ENCODE assay signal across 4 cellular contexts in the genomic region with DNA sequence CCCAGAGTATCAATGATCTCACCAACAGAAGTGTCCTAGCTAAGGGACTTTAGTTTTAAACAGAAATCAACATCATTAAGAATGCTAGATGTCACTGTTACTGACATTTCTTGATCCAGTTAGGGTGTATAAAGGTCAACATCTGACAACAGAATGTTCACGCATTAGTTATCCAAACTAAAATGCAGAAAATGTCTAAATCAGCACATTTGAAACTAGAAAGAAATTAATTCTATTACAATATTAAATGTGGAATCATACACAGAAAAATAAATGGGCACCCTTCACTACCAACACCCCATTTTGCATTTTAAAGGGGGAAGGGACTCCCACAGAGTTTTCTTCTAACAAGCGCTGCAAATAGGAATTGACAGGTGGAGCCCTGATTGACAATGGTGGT.
A peak's percentile ranks its signal among the peaks of the same experiment; 100 is the strongest.
TF ChIP-seq lines count a peak whose summit lies in the region.

No MANE protein-coding gene starts in this region.

TF ChIP-seq in HepG2, 621 proteins besides CTCF, POLR2A, EP300 and RAD21 (continues in another document):
- TF ChIP-seq MAFF (IDR thresholded peaks at IDR 0.05; ENCODE audit: low read depth, low read length) (peak; percentile 17; the same call in 1 of the 2 replicates), MNT (IDR thresholded peaks at IDR 0.05) (no peak), MAFK (conservative IDR thresholded peaks at IDR 0.05 in 1 of 2, IDR thresholded peaks at IDR 0.05 in 1 of 2; ENCODE audit: low read length in 2 of 2) (peak in 1 of 2 experiments; percentile 54; a peak in 2 of 4 replicates), ZSCAN5A (CRISPR knock-in tag; IDR thresholded peaks at IDR 0.05; ENCODE audit: borderline replicate concordance) (no peak), KAT8 (CRISPR knock-in tag; IDR thresholded peaks at IDR 0.05) (no peak), ZNF792 (CRISPR knock-in tag; IDR thresholded peaks at IDR 0.05) (no peak)

TF ChIP-seq in A549, 52 proteins besides CTCF, POLR2A, EP300 and RAD21:
- TF ChIP-seq HOXA7 (CRISPR knock-in tag; IDR thresholded peaks at IDR 0.05) (no peak), MAFK (IDR thresholded peaks at IDR 0.05; ENCODE audit: partially characterized antibody) (peak; percentile 59), PHF8 (IDR thresholded peaks at IDR 0.05; ENCODE audit: borderline replicate concordance, low read depth) (no peak)
TF ChIP-seq in A549: peak in this region for 1.

TF ChIP-seq in GM23338, 12 proteins besides CTCF, POLR2A, EP300 and RAD21 (continues in another document):
- no peak for TF ChIP-seq EZH2 (IDR thresholded peaks at IDR 0.05; ENCODE audit: low read depth, unreplicated experiment)
- no peak for TF ChIP-seq ZNF331 (CRISPR knock-in tag; IDR thresholded peaks at IDR 0.05; ENCODE audit: low read depth)
- TF ChIP-seq NANOG (IDR thresholded peaks at IDR 0.05; ENCODE audit: borderline replicate concordance), result no peak
- TF ChIP-seq ETS1 (IDR thresholded peaks at IDR 0.05), result no peak
- TF ChIP-seq CREB1 (CRISPR knock-in tag; IDR thresholded peaks at IDR 0.05; ENCODE audit: low read depth), result no peak
- no peak for TF ChIP-seq STAT1 (IDR thresholded peaks at IDR 0.05; ENCODE audit: unreplicated experiment)
- no peak for TF ChIP-seq JUNB (IDR thresholded peaks at IDR 0.05; ENCODE audit: unreplicated experiment)
- TF ChIP-seq, protein P1, sequence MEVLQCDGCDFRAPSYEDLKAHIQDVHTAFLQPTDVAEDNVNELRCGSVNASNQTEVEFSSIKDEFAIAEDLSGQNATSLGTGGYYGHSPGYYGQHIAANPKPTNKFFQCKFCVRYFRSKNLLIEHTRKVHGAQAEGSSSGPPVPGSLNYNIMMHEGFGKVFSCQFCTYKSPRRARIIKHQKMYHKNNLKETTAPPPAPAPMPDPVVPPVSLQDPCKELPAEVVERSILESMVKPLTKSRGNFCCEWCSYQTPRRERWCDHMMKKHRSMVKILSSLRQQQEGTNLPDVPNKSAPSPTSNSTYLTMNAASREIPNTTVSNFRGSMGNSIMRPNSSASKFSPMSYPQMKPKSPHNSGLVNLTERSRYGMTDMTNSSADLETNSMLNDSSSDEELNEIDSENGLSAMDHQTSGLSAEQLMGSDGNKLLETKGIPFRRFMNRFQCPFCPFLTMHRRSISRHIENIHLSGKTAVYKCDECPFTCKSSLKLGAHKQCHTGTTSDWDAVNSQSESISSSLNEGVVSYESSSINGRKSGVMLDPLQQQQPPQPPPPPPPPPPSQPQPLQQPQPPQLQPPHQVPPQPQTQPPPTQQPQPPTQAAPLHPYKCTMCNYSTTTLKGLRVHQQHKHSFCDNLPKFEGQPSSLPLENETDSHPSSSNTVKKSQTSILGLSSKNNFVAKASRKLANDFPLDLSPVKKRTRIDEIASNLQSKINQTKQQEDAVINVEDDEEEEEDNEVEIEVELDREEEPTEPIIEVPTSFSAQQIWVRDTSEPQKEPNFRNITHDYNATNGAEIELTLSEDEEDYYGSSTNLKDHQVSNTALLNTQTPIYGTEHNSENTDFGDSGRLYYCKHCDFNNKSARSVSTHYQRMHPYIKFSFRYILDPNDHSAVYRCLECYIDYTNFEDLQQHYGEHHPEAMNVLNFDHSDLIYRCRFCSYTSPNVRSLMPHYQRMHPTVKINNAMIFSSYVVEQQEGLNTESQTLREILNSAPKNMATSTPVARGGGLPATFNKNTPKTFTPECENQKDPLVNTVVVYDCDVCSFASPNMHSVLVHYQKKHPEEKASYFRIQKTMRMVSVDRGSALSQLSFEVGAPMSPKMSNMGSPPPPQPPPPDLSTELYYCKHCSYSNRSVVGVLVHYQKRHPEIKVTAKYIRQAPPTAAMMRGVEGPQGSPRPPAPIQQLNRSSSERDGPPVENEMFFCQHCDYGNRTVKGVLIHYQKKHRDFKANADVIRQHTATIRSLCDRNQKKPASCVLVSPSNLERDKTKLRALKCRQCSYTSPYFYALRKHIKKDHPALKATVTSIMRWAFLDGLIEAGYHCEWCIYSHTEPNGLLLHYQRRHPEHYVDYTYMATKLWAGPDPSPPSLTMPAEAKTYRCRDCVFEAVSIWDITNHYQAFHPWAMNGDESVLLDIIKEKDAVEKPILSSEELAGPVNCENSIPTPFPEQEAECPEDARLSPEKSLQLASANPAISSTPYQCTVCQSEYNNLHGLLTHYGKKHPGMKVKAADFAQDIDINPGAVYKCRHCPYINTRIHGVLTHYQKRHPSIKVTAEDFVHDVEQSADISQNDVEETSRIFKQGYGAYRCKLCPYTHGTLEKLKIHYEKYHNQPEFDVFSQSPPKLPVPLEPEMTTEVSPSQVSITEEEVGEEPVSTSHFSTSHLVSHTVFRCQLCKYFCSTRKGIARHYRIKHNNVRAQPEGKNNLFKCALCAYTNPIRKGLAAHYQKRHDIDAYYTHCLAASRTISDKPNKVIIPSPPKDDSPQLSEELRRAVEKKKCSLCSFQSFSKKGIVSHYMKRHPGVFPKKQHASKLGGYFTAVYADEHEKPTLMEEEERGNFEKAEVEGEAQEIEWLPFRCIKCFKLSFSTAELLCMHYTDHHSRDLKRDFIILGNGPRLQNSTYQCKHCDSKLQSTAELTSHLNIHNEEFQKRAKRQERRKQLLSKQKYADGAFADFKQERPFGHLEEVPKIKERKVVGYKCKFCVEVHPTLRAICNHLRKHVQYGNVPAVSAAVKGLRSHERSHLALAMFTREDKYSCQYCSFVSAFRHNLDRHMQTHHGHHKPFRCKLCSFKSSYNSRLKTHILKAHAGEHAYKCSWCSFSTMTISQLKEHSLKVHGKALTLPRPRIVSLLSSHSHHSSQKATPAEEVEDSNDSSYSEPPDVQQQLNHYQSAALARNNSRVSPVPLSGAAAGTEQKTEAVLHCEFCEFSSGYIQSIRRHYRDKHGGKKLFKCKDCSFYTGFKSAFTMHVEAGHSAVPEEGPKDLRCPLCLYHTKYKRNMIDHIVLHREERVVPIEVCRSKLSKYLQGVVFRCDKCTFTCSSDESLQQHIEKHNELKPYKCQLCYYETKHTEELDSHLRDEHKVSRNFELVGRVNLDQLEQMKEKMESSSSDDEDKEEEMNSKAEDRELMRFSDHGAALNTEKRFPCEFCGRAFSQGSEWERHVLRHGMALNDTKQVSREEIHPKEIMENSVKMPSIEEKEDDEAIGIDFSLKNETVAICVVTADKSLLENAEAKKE (CRISPR knock-in tag; IDR thresholded peaks at IDR 0.05), result no peak
- TF ChIP-seq ZNF114 (CRISPR knock-in tag; IDR thresholded peaks at IDR 0.05), result no peak

TF ChIP-seq in SK-N-SH, 30 proteins besides CTCF, POLR2A, EP300 and RAD21:
- TF ChIP-seq TAF1 (IDR thresholded peaks at IDR 0.05; ENCODE audit: borderline replicate concordance, low read depth, low read length) (no peak), EZH2phosphoT487 (IDR thresholded peaks at IDR 0.05; ENCODE audit: borderline replicate concordance, low read depth) (no peak), POLR2AphosphoS5 (IDR thresholded peaks at IDR 0.05; ENCODE audit: low read depth, low read length) (no peak), TCF12 (IDR thresholded peaks at IDR 0.05) (no peak), GATA2 (CRISPR knock-in tag; IDR thresholded peaks at IDR 0.05) (no peak), USF2 (IDR thresholded peaks at IDR 0.05; ENCODE audit: borderline replicate concordance, low read depth, low read length) (no peak), JUND (IDR thresholded peaks at IDR 0.05) (no peak), FOXM1 (IDR thresholded peaks at IDR 0.05; ENCODE audit: low read depth) (no peak)
